ENCODE assay signal across 16 cellular contexts in genomic region chr19:5218963-5219530, GRCh38.
DNase-seq lines count a peak whose midpoint lies in the region; ATAC-seq, FAIRE-seq and TF ChIP-seq lines count a peak whose summit lies in the region.
"Had no signal": no experiment of that assay in that cellular context is flagged by ENCODE, and none has a peak within 500 bp of the region (broad histone marks: within the 10 kb centered on the region; RNA-seq: fewer than 3 reads in every experiment).

No MANE protein-coding gene starts in this region.

- intact Hi-C loops in HCT116 (cut with micrococcal nuclease) = no loop called here
- intact Hi-C loops in K562 (cut with micrococcal nuclease) = no loop called here
- intact Hi-C loops in activated CD4-positive, alpha-beta T cell treated with anti-CD3 and anti-CD28 coated beads, Interleukin-2, amount 10 ng/mL, durations not matched to agents 24 days and 14 days (cut with micrococcal nuclease) = no loop called here

- 34% methylated on average over 5 of the region's 8 CpGs for WGBS in K562 (ENCODE audit: insufficient coverage, low coverage, missing lambda C conversion rate)

- TF ChIP-seq RAD21 in HCT116 (IDR thresholded peaks at IDR 0.05; ENCODE audit: low read depth) = no peak
- no peak for TF ChIP-seq RAD21 in K562 (CRISPR knock-in tag; conservative IDR thresholded peaks at IDR 0.05 in 1 of 2, IDR thresholded peaks at IDR 0.05 in 1 of 2)

- TF ChIP-seq CTCF in HCT116 (IDR thresholded peaks at IDR 0.05 in 2 of 3, conservative IDR thresholded peaks at IDR 0.05 in 1 of 3; ENCODE audit: borderline replicate concordance in 1 of 3, insufficient read depth in 1 of 3, low read depth in 2 of 3, low read length in 2 of 3) (no peak), K562 (IDR thresholded peaks at IDR 0.05 in 2 of 3, conservative IDR thresholded peaks at IDR 0.05 in 1 of 3; ENCODE audit: insufficient read depth in 2 of 3, low read depth in 1 of 3, low read length in 3 of 3) (no peak)

- H3K9me3 ChIP-seq in HCT116 (ENCODE audit: control insufficient read depth in 1 of 2, insufficient read depth in 1 of 2, low read depth in 1 of 2, low read length in 2 of 2) = no peaks in the 10 kb centered on the region
- no peaks in the 10 kb centered on the region for H3K9me3 ChIP-seq in K562 (replicated peaks; ENCODE audit: control insufficient read depth, insufficient read depth, low read depth, low read length)
- H3K9me3 ChIP-seq: BLaER1 treated with 17β-estradiol and CSF1 and Interleukin-3, amounts not matched to agents 10 nM and 100 nM had no signal

- no peaks in the 10 kb centered on the region for H3K9me3 Mint-ChIP-seq in activated CD4-positive, alpha-beta T cell treated with anti-CD3 and anti-CD28 coated beads, Interleukin-2, amount 10 ng/mL, durations not matched to agents 24 days and 14 days
- H3K9me3 Mint-ChIP-seq: CD8-positive, alpha-beta T cell had no signal

- no peak overlapping the region for H3K4me3 ChIP-seq in HCT116 (replicated peaks in 1 of 2; ENCODE audit: low read depth in 1 of 2, low read length in 2 of 2)
- H3K4me3 ChIP-seq in K562 = no peak overlapping the region
- H3K4me3 ChIP-seq: BLaER1 treated with 17β-estradiol and CSF1 and Interleukin-3, amounts not matched to agents 10 nM and 100 nM; GM12878 had no signal

- no peaks in the 10 kb centered on the region for H3K4me1 Mint-ChIP-seq in activated CD4-positive, alpha-beta T cell treated with anti-CD3 and anti-CD28 coated beads, Interleukin-2, amount 10 ng/mL, durations not matched to agents 24 days and 14 days

- H3K4me3 Mint-ChIP-seq in activated CD4-positive, alpha-beta T cell treated with anti-CD3 and anti-CD28 coated beads, Interleukin-2, amount 10 ng/mL, durations not matched to agents 24 days and 14 days = no peak overlapping the region
- H3K4me3 Mint-ChIP-seq: B cell; CD8-positive, alpha-beta T cell had no signal

- CTCF ChIA-PET in HCT116 (lab: Charles Lee) = no interaction called here
- CTCF ChIA-PET in K562 (lab: Yijun Ruan, JAX; ENCODE audit: low intra/inter-chr PET ratio) = no interaction called here

- TF ChIP-seq EP300 in K562 (IDR thresholded peaks at IDR 0.05; ENCODE audit: low read length) = no peak

- no peaks in the 10 kb centered on the region for H3K4me1 ChIP-seq in HCT116 (ENCODE audit: control insufficient read depth in 1 of 2, insufficient read depth in 2 of 2, low read length in 2 of 2)
- H3K4me1 ChIP-seq in K562 (replicated peaks in 1 of 2; ENCODE audit: control insufficient read depth in 2 of 2, insufficient read depth in 2 of 2, low read length in 2 of 2) = peaks cover 0 to 4% of the 10 kb centered on the region in 2 experiments; a peak in 3 of 5 replicates

- BruUV-seq in HCT116 (replicated peaks; lab: Mats Ljungman, UMichigan) (TSS peak; percentile 33), K562 (replicated peaks; lab: Mats Ljungman, UMichigan) (no TSS peak)

- H2AFZ ChIP-seq in HCT116 (ENCODE audit: low read depth, low read length, poor library complexity, severe bottlenecking) = no peak overlapping the region
- H2AFZ ChIP-seq in K562 (ENCODE audit: low read depth, low read length) = no peak overlapping the region

- H3K27me3 ChIP-seq in HCT116 (ENCODE audit: insufficient read depth, low read length) = no peaks in the 10 kb centered on the region
- no peaks in the 10 kb centered on the region for H3K27me3 ChIP-seq in K562 (ENCODE audit: control insufficient read depth in 2 of 2, insufficient read depth in 2 of 2, low read length in 2 of 2)
- H3K27me3 ChIP-seq: BLaER1 treated with 17β-estradiol and CSF1 and Interleukin-3, amounts not matched to agents 10 nM and 100 nM had no signal

- ATAC-seq in HCT116 = no peak
- ATAC-seq in K562 = no peak
- ATAC-seq: CD8-positive, alpha-beta T cell; GM12878 had no signal

- no peaks in the 10 kb centered on the region for H3K9me2 ChIP-seq in HCT116 (ENCODE audit: insufficient read depth)

- RAD21 ChIA-PET in HCT116 (lab: Charles Lee; ENCODE audit: low non-redundant PET in 1 of 2, low total read pairs in 2 of 2, uncharacterized antibody in 2 of 2, unreplicated experiment in 2 of 2) = no interaction called here

- H3K79me2 ChIP-seq in HCT116 (ENCODE audit: insufficient read depth, low read length) (no peaks in the 10 kb centered on the region), K562 (ENCODE audit: control insufficient read depth, insufficient read depth, low read length) (no peaks in the 10 kb centered on the region)

- POLR2A ChIA-PET in HCT116 (lab: Charles Lee) (no interaction called here), K562 (lab: Yijun Ruan, JAX) (no interaction called here)

- FAIRE-seq in K562 (lab: Jason Lieb, UNC) = no peak
- FAIRE-seq: GM12878, HTR-8/SVneo had no signal

- H3K9ac ChIP-seq in HCT116 (ENCODE audit: low read length) = no peak overlapping the region
- no peak overlapping the region for H3K9ac ChIP-seq in K562 (ENCODE audit: insufficient read depth in 1 of 2, low read depth in 2 of 2, low read length in 2 of 2)
- H3K9ac ChIP-seq: BLaER1 treated with 17β-estradiol and CSF1 and Interleukin-3, amounts not matched to agents 10 nM and 100 nM; KMS-11 had no signal

- H4K20me1 ChIP-seq in HCT116 (ENCODE audit: insufficient read depth) (no peaks in the 10 kb centered on the region), K562 (replicated peaks; ENCODE audit: control insufficient read depth, insufficient read depth, low read length) (no peaks in the 10 kb centered on the region)
- H4K20me1 ChIP-seq: BLaER1 treated with 17β-estradiol and CSF1 and Interleukin-3, amounts not matched to agents 10 nM and 100 nM had no signal

- H3K4me2 ChIP-seq in HCT116 (ENCODE audit: low read length) = no peak overlapping the region
- no peak overlapping the region for H3K4me2 ChIP-seq in K562 (ENCODE audit: insufficient read depth, low read length)
- H3K4me2 ChIP-seq: BLaER1 treated with 17β-estradiol and CSF1 and Interleukin-3, amounts not matched to agents 10 nM and 100 nM; KMS-11 had no signal

- H3K27ac ChIP-seq in HCT116 (ENCODE audit: low read depth, low read length) (no peak overlapping the region), K562 (ENCODE audit: extremely low read depth, low read depth, low read length) (no peak overlapping the region)
- H3K27ac ChIP-seq: BLaER1 treated with 17β-estradiol and CSF1 and Interleukin-3, amounts not matched to agents 10 nM and 100 nM; KMS-11 had no signal

- H3K36me3 ChIP-seq in HCT116 (ENCODE audit: control insufficient read depth in 1 of 2, insufficient read depth in 2 of 2, low read length in 2 of 2) (peaks cover 21 to 34% of the 10 kb centered on the region in 2 experiments; a peak in 3 of 4 replicates), K562 (ENCODE audit: control insufficient read depth, insufficient read depth, low read length) (peaks cover 35% of the 10 kb centered on the region; the same call in 2 of the 3 replicates)

- H3K9me1 ChIP-seq in K562 (ENCODE audit: control insufficient read depth, insufficient read depth, low read length) = no peaks in the 10 kb centered on the region

- DNase-seq in HCT116 (ENCODE audit: low read depth, low spot score) (no peak), K562 (ENCODE audit: extremely low read depth in 1 of 4, low spot score in 3 of 4) (no peak), mesenteric fat pad (ENCODE audit: low spot score) (peak; percentile 71), A172 (ENCODE audit: low spot score) (no peak), NAMALWA (ENCODE audit: low spot score) (no peak)
- DNase-seq in activated CD4-positive, alpha-beta T cell treated with anti-CD3 and anti-CD28 coated beads, Interleukin-2, amount 10 ng/mL, durations not matched to agents 24 days and 14 days = no peak
- DNase-seq: Calu3; CD8-positive, alpha-beta T cell; DMS79 treated with DMSO at 0.1 percent for 48 hours; GF-D8; HCEC 1CT had no signal

- no peaks in the 10 kb centered on the region for H3K36me3 Mint-ChIP-seq in activated CD4-positive, alpha-beta T cell treated with anti-CD3 and anti-CD28 coated beads, Interleukin-2, amount 10 ng/mL, durations not matched to agents 24 days and 14 days (ENCODE audit: low read depth)
- H3K36me3 Mint-ChIP-seq: CD8-positive, alpha-beta T cell had no signal

- H3K27ac Mint-ChIP-seq in activated CD4-positive, alpha-beta T cell treated with anti-CD3 and anti-CD28 coated beads, Interleukin-2, amount 10 ng/mL, durations not matched to agents 24 days and 14 days = no peak overlapping the region
- H3K27ac Mint-ChIP-seq: B cell; CD8-positive, alpha-beta T cell had no signal

- H3K27me3 Mint-ChIP-seq in activated CD4-positive, alpha-beta T cell treated with anti-CD3 and anti-CD28 coated beads, Interleukin-2, amount 10 ng/mL, durations not matched to agents 24 days and 14 days = no peaks in the 10 kb centered on the region
- H3K27me3 Mint-ChIP-seq: B cell had no signal

- TF ChIP-seq POLR2A in HCT116 (IDR thresholded peaks at IDR 0.05; ENCODE audit: borderline replicate concordance, extremely low read depth, insufficient read depth, insufficient read length) = no peak
- TF ChIP-seq POLR2A in K562 (conservative IDR thresholded peaks at IDR 0.05) = no peak

- in situ Hi-C loops in K562 (cut with MboI) = no loop called here

TF ChIP-seq in K562, 482 proteins besides CTCF, POLR2A, EP300 and RAD21 (continues in another document):
- TF ChIP-seq HDGF (IDR thresholded peaks at IDR 0.05) = no peak
- no peak for TF ChIP-seq MLX (CRISPR knock-in tag; conservative IDR thresholded peaks at IDR 0.05)
- TF ChIP-seq CHD4 (IDR thresholded peaks at IDR 0.05; ENCODE audit: insufficient read depth, insufficient replicate concordance, low read depth, low read length, poor library complexity, severe bottlenecking) = peak; percentile 65
- no peak for TF ChIP-seq U2AF2 (optimal IDR thresholded peaks at IDR 0.05; ENCODE audit: low read depth, low read length)
- peak; percentile 39; the same call in 1 of the 2 replicates for TF ChIP-seq CBX1 (IDR thresholded peaks at IDR 0.05; ENCODE audit: low read depth)
- no peak for TF ChIP-seq TAF7 (tag; IDR thresholded peaks at IDR 0.05)
- TF ChIP-seq JUN (IDR thresholded peaks at IDR 0.05; ENCODE audit: borderline replicate concordance, low read depth, low read length) = no peak
- no peak for TF ChIP-seq JUN (CRISPR knock-in tag; IDR thresholded peaks at IDR 0.05; ENCODE audit: borderline replicate concordance)
- no peak for TF ChIP-seq FOXP1 (CRISPR knock-in tag; IDR thresholded peaks at IDR 0.05)
- peak; percentile 72 for TF ChIP-seq ADNP (tag; IDR thresholded peaks at IDR 0.05)
- TF ChIP-seq NEUROD1 (IDR thresholded peaks at IDR 0.05; ENCODE audit: borderline replicate concordance, low read depth, low read length, partially characterized antibody) = no peak
- no peak for TF ChIP-seq CREBBP (IDR thresholded peaks at IDR 0.05; ENCODE audit: low read depth, low read length)
